1 cellular context compared by ENCODE assay signal in genomic region chr3:123524987-123525386, GRCh38.
TF ChIP-seq lines count a peak whose summit lies in the region.

No MANE protein-coding gene starts in this region.

TF ChIP-seq in GM12878, 131 proteins besides CTCF, POLR2A, EP300 and RAD21:
- TF ChIP-seq BHLHE40 (IDR thresholded peaks at IDR 0.05; ENCODE audit: borderline replicate concordance in 1 of 2, low read depth in 2 of 2, low read length in 1 of 2) (no peak), MEF2A (IDR thresholded peaks at IDR 0.05; ENCODE audit: insufficient read depth, low read depth, low read length) (no peak), RUNX3 (IDR thresholded peaks at IDR 0.05; ENCODE audit: low read length) (no peak), WRNIP1 (IDR thresholded peaks at IDR 0.05; ENCODE audit: borderline replicate concordance, low read depth, low read length) (no peak), CHD4 (IDR thresholded peaks at IDR 0.05) (no peak), GATAD2B (conservative IDR thresholded peaks at IDR 0.05; ENCODE audit: low read depth) (no peak), IRF4 (IDR thresholded peaks at IDR 0.05; ENCODE audit: low read depth, low read length) (no peak), BCL11A (IDR thresholded peaks at IDR 0.05; ENCODE audit: low read depth, low read length) (no peak), TCF3 (IDR thresholded peaks at IDR 0.05; ENCODE audit: borderline replicate concordance, insufficient read depth, low read depth, low read length) (no peak), SP1 (IDR thresholded peaks at IDR 0.05; ENCODE audit: low read depth, low read length) (no peak), PAX5 (IDR thresholded peaks at IDR 0.05; ENCODE audit: borderline replicate concordance, low read depth, low read length) (no peak), TARDBP (IDR thresholded peaks at IDR 0.05; ENCODE audit: borderline replicate concordance) (no peak), SMARCA5 (IDR thresholded peaks at IDR 0.05) (no peak), SPI1 (IDR thresholded peaks at IDR 0.05; ENCODE audit: borderline replicate concordance, insufficient read depth, low read depth, low read length) (no peak), ZBTB33 (IDR thresholded peaks at IDR 0.05) (no peak), NRF1 (conservative IDR thresholded peaks at IDR 0.05; ENCODE audit: low read depth, low read length) (no peak)
- TF ChIP-seq, protein P1, sequence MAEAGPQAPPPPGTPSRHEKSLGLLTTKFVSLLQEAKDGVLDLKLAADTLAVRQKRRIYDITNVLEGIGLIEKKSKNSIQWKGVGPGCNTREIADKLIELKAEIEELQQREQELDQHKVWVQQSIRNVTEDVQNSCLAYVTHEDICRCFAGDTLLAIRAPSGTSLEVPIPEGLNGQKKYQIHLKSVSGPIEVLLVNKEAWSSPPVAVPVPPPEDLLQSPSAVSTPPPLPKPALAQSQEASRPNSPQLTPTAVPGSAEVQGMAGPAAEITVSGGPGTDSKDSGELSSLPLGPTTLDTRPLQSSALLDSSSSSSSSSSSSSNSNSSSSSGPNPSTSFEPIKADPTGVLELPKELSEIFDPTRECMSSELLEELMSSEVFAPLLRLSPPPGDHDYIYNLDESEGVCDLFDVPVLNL (IDR thresholded peaks at IDR 0.05; ENCODE audit: low read depth, low read length), result no peak
- TF ChIP-seq, protein P2, sequence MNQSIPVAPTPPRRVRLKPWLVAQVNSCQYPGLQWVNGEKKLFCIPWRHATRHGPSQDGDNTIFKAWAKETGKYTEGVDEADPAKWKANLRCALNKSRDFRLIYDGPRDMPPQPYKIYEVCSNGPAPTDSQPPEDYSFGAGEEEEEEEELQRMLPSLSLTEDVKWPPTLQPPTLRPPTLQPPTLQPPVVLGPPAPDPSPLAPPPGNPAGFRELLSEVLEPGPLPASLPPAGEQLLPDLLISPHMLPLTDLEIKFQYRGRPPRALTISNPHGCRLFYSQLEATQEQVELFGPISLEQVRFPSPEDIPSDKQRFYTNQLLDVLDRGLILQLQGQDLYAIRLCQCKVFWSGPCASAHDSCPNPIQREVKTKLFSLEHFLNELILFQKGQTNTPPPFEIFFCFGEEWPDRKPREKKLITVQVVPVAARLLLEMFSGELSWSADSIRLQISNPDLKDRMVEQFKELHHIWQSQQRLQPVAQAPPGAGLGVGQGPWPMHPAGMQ (IDR thresholded peaks at IDR 0.05; ENCODE audit: borderline replicate concordance), result no peak
